Comparison of ENCODE assay signal across 17 cellular contexts in the genomic region with DNA sequence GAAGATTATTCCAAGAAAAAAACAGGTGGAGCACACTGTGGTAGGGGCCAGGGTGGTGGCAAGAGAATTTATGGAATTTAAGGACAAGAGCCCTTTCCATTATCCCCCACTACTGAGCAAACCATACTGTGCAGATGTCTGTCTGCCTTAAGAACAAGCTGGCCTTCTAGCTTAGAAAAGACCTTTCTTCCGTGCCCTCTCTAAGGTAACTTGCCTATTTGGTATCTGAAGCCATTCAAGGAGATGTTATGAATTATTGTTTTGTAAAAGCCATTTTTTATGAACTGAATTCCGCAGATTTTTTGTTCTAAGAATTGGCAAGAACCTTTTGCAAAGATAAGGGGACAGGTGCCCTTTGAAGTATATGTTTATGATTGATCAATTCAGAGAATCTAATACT.
"Had no signal": no experiment of that assay in that cellular context is flagged by ENCODE, and none has a peak within 500 bp of the region (broad histone marks: within the 10 kb centered on the region; RNA-seq: fewer than 3 reads in every experiment).

No MANE protein-coding gene starts in this region.

- H3K4me3 ChIP-seq: gastrocnemius medialis, heart right ventricle, prostate gland, right lobe of liver, suprapubic skin had no signal

- H3K4me3 Mint-ChIP-seq: central memory CD8-positive, alpha-beta T cell; naive B cell had no signal

- DNase-seq: activated CD4-positive, alpha-beta T cell treated with anti-CD3 and anti-CD28 coated beads for 48 hours; activated gamma-delta T cell; activated T-cell treated with anti-CD3 and anti-CD28 coated beads for 4 hours; cortex of kidney; effector memory CD4-positive, alpha-beta T cell; gastrocnemius medialis; heart right ventricle; naive B cell; occipital lobe; right lobe of liver; stimulated activated CD4-positive, alpha-beta T cell treated with anti-CD3 and anti-CD28 coated beads, Interleukin-12 subunit alpha, Interleukin-12 subunit beta, amount 100 ng/mL, for 4 hours; stimulated activated naive CD4-positive, alpha-beta T cell treated with Interleukin-2 at 50 U/mL for 16 hours had no signal

- H3K36me3 ChIP-seq: gastrocnemius medialis, prostate gland, right lobe of liver, suprapubic skin had no signal

- H3K4me1 ChIP-seq: gastrocnemius medialis, prostate gland, right lobe of liver had no signal

- H3K27me3 ChIP-seq: gastrocnemius medialis, heart right ventricle, right lobe of liver, suprapubic skin had no signal

- H3K9me3 Mint-ChIP-seq: central memory CD8-positive, alpha-beta T cell; naive B cell; T-helper 1 cell treated with Interleukin-12 subunit alpha and Interleukin-12 subunit beta and Interleukin-4 antibody, amounts not matched to agents 30 μg/mL and 1 μg/mL, for 36 hours had no signal

- H3K36me3 Mint-ChIP-seq: naive B cell had no signal

- H3K27ac ChIP-seq: gastrocnemius medialis, heart right ventricle, prostate gland, right lobe of liver, suprapubic skin had no signal

- ATAC-seq: gastrocnemius medialis, right lobe of liver, SK-N-SH treated with all-trans-retinoic acid at 6 μM for 48 hours had no signal

- H3K27me3 Mint-ChIP-seq: central memory CD8-positive, alpha-beta T cell; naive B cell had no signal

- H3K9me3 ChIP-seq: gastrocnemius medialis, prostate gland, right lobe of liver, suprapubic skin had no signal
